32 cellular contexts compared by ENCODE assay signal in the genomic region with DNA sequence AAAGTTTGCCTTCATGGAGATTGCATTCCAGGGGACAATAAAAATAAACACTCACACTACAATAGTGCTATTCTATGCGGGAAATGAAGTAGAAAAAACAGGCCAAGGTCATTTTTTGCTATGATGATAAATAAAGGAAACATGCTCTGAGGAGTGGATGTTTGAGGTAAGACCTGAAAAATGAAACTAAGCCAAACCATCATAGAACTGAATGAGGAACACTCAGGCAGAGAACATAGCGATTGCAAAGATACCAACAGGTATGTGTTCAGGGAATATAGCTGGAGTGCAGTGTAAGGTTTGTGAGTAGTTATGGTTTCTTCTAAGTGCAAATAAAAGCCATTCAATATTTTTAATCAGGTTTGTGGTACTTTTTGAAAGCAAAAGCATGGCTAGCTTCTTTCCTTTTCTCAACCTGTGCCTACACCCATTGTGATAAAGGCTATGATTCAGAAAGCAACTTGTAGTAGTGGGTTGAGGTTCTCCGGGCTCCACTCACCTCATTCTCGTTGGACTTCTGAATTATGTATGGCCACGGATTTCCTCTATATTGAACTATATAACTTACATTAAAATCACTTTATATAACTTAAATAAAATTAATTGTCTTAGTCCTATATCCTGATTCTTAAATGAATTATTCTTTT.
"Had no signal": no experiment of that assay in that cellular context is flagged by ENCODE, and none has a peak within 500 bp of the region (broad histone marks: within the 10 kb centered on the region; RNA-seq: fewer than 3 reads in every experiment).

No MANE protein-coding gene starts in this region.

- H3K27ac ChIP-seq: body of pancreas, epithelial cell of prostate, esophagus squamous epithelium, gastroesophageal sphincter, heart right ventricle, hepatocyte, WERI-Rb-1 had no signal

- H2AFZ ChIP-seq: hepatocyte had no signal

- FAIRE-seq: astrocyte, colon, endometrium, endothelial cell of umbilical vein had no signal

- DNase-seq: activated B cell treated with CpG ODN at 0.5 μM for 24 hours; activated CD4-positive, alpha-beta memory T cell treated with anti-CD3 and anti-CD28 coated beads for 36 hours; activated CD4-positive, alpha-beta T cell treated with anti-CD3 and anti-CD28 coated beads for 36 hours; activated CD4-positive, alpha-beta T cell treated with anti-CD3 and anti-CD28 coated beads, Interleukin-2, amount 10 ng/mL, durations not matched to agents 24 days and 14 days; activated CD8-positive, alpha-beta memory T cell treated with anti-CD3 and anti-CD28 coated beads, Interleukin-2, amount 50 U/mL, for 48 hours; activated CD8-positive, alpha-beta T cell treated with anti-CD3 and anti-CD28 coated beads, Interleukin-2, amount 10 ng/mL, durations not matched to agents 7 days and 5 days; activated gamma-delta T cell; activated naive CD4-positive, alpha-beta T cell treated with anti-CD3 and anti-CD28 coated beads, Interleukin-2, amount 50 U/mL, for 16 hours; activated naive CD4-positive, alpha-beta T cell treated with Interleukin-2 at 50 U/mL for 16 hours; activated T-cell treated with anti-CD3 and anti-CD28 coated beads for 4 hours; activated T-cell treated with anti-CD3 and anti-CD28 coated beads, Interleukin-2, amount 50 U/mL, for 24 hours; activated T-cell treated with anti-CD3 and anti-CD28 coated beads, Interleukin-2, amount 50 U/mL, for 72 hours; amniotic stem cell; anterior cingulate cortex; body of pancreas; caudate nucleus; cortex of kidney; dermis blood vessel endothelial cell; effector CD8-positive, alpha-beta T cell; esophagus squamous epithelium; foreskin melanocyte; heart right ventricle; T1000; WERI-Rb-1 had no signal

- H3K36me3 ChIP-seq: esophagus squamous epithelium, gastroesophageal sphincter, heart right ventricle, WERI-Rb-1 had no signal

- H3K79me2 ChIP-seq: hepatocyte had no signal

- H3K27me3 ChIP-seq: body of pancreas, esophagus squamous epithelium, gastroesophageal sphincter, heart right ventricle, hepatocyte had no signal

- ATAC-seq: activated CD4-positive, alpha-beta T cell treated with anti-CD3 and anti-CD28 coated beads for 36 hours; activated CD4-positive, CD25-positive, alpha-beta regulatory T cell treated with anti-CD3 and anti-CD28 coated beads, Interleukin-2, amount 50 U/mL, for 24 hours; activated CD8-positive, alpha-beta T cell treated with anti-CD3 and anti-CD28 coated beads, Interleukin-2, amount 10 ng/mL, durations not matched to agents 7 days and 5 days; activated T-cell treated with anti-CD3 and anti-CD28 coated beads, Interleukin-2, amount 50 U/mL, for 72 hours; body of pancreas; gastroesophageal sphincter; heart right ventricle had no signal

- H3K4me2 ChIP-seq: hepatocyte had no signal

- H3K4me3 ChIP-seq: body of pancreas, esophagus squamous epithelium, gastroesophageal sphincter, heart right ventricle, hepatocyte had no signal

- H3K4me1 ChIP-seq: body of pancreas, esophagus squamous epithelium, gastroesophageal sphincter, heart right ventricle had no signal

- H3K9me3 ChIP-seq: body of pancreas, esophagus squamous epithelium had no signal
